In the genomic region with DNA sequence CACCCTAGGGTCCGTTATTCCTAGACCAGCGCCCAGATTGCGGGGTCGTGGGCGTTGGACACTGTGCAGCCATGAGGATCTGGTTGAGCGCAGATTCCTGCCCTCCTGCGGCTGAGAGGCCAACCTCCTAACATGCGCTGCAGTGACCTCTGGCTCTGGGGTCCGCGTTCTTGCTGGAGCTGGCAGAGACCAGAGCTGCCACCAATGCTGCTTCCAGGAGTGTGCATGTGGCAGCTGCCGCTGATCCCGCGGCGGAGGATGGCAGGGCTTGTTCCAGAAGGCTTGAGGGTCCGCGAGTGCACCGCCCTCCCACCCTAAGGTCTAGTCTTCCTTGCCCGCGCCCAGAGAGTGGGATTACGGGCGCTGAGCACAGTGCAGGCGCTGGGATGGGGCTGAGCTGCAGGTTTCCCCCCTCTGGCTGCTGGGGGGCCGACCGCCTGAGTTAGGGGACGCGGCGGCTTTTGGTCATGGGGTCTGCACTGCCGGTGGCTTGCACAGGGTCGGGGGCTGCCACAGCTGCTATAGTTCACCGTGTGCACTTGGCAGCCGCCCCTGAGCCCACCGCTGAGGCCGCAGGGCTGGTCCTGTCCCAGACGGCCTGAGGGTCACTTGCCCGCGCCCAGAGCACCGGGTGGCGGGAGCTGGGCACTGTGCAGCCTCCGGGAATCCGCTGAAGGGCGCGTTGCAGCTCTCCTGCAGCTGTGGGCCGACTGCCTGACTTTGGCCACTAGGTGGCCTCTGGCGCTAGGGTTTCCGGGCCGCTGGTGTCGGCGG, we compare ENCODE assay signal across 8 cellular contexts.
DNase-seq lines count a peak whose midpoint lies in the region; ATAC-seq and TF ChIP-seq lines count a peak whose summit lies in the region.

No MANE protein-coding gene starts in this region.

- intact Hi-C loops in activated CD4-positive, alpha-beta memory T cell treated with anti-CD3 and anti-CD28 coated beads for 36 hours (cut with micrococcal nuclease): loop anchor here (1.0 to 5.0 kb wide), 5 partner anchors 129 to 519 kb away; a partner anchor contains a TSS

- DNase-seq in AG09319 (ENCODE audit: extremely low read depth, low read depth) (no peak), NCI-H345 (lab: John Stamatoyannopoulos, UW) (peak; percentile 88), medulla oblongata (ENCODE audit: extremely low spot score) (peak; percentile 87)
- peak; percentile 82 for DNase-seq in activated CD4-positive, alpha-beta memory T cell treated with anti-CD3 and anti-CD28 coated beads for 36 hours
- peak; percentile 54 for DNase-seq in effector CD4-positive, alpha-beta T cell
- DNase-seq in stimulated activated CD8-positive, alpha-beta memory T cell treated with anti-CD3 and anti-CD28 coated beads, Interleukin-15, amount 100 ng/mL, for 1 hour (ENCODE audit: low read depth): peak; percentile 38

- no peak overlapping the region for H3K27ac Mint-ChIP-seq in activated CD4-positive, alpha-beta memory T cell treated with anti-CD3 and anti-CD28 coated beads for 36 hours

- TF ChIP-seq CTCF in AG09319 (IDR thresholded peaks at IDR 0.05; ENCODE audit: low read depth, low read length): peak; percentile 79

- CTCF ChIA-PET in activated CD4-positive, alpha-beta memory T cell treated with anti-CD3 and anti-CD28 coated beads for 36 hours (lab: Charles Lee): interaction anchor here (0.7 to 3.8 kb wide), 13 partner anchors 9 to 520 kb away, joined by 3 to 54 read pairs (median 11); no protein-coding TSS in a partner anchor

- POLR2A ChIA-PET in activated CD4-positive, alpha-beta memory T cell treated with anti-CD3 and anti-CD28 coated beads for 36 hours (lab: Charles Lee): interaction anchor here (2.0 kb wide), 1 partner anchor 9 kb away, joined by 9 read pairs; no protein-coding TSS in a partner anchor

- H3K27me3 Mint-ChIP-seq in activated CD4-positive, alpha-beta memory T cell treated with anti-CD3 and anti-CD28 coated beads for 36 hours: peaks cover 27% of the 10 kb centered on the region

- no peaks in the 10 kb centered on the region for H3K9me3 Mint-ChIP-seq in activated CD4-positive, alpha-beta memory T cell treated with anti-CD3 and anti-CD28 coated beads for 36 hours

- H3K4me3 Mint-ChIP-seq in activated CD4-positive, alpha-beta memory T cell treated with anti-CD3 and anti-CD28 coated beads for 36 hours: peak overlapping the region; percentile 20

- H3K36me3 Mint-ChIP-seq in activated CD4-positive, alpha-beta memory T cell treated with anti-CD3 and anti-CD28 coated beads for 36 hours: no peaks in the 10 kb centered on the region

- peak; percentile 92 for ATAC-seq in GM18861 (IDR thresholded peaks at IDR 0.05; ENCODE audit: unreplicated experiment)
- peak; percentile 93 for ATAC-seq in HG03095 (IDR thresholded peaks at IDR 0.05; ENCODE audit: unreplicated experiment)

- peaks cover 2% of the 10 kb centered on the region for H3K4me1 Mint-ChIP-seq in activated CD4-positive, alpha-beta memory T cell treated with anti-CD3 and anti-CD28 coated beads for 36 hours (ENCODE audit: low read depth)
